Comparison of ENCODE assay signal across 13 cellular contexts in genomic region chr1:54289939-54290233, GRCh38.
DNase-seq lines count a peak whose midpoint lies in the region; ATAC-seq, FAIRE-seq and TF ChIP-seq lines count a peak whose summit lies in the region.
"Had no signal": no experiment of that assay in that cellular context is flagged by ENCODE, and none has a peak within 500 bp of the region (broad histone marks: within the 10 kb centered on the region; RNA-seq: fewer than 3 reads in every experiment).

No MANE protein-coding gene starts in this region.

- no peaks in the 10 kb centered on the region for H3K36me3 Mint-ChIP-seq in brain
- H3K36me3 Mint-ChIP-seq in natural killer cell: no peaks in the 10 kb centered on the region

- FAIRE-seq in pancreas (lab: Jason Lieb, UNC): no peak
- FAIRE-seq in RCC 7860 (lab: Jason Lieb, UNC): no peak
- FAIRE-seq: endometrium had no signal

- peak in 1 of 3 donors; percentile 58 for DNase-seq in right cardiac atrium
- no peak for DNase-seq in Right ventricle myocardium superior
- no peak for DNase-seq in natural killer cell
- DNase-seq in aorta: no peak
- no peak for DNase-seq in pancreas
- no peak for DNase-seq in RCC 7860 (ENCODE audit: low spot score)
- DNase-seq in stimulated activated CD4-positive, alpha-beta T cell treated with anti-CD3 and anti-CD28 coated beads, Interleukin-1b, Interleukin-23, amount 100 ng/mL, for 48 hours: no peak
- DNase-seq: BE2C had no signal

- intact Hi-C loops in right cardiac atrium (cut with DNase I) (no loop called here), Right ventricle myocardium superior (cut with DNase I) (no loop called here), natural killer cell (cut with micrococcal nuclease) (no loop called here), aorta (cut with DNase I) (loop anchor here (2.0 to 5.0 kb wide), 3 partner anchors 15 to 47 kb away; no protein-coding TSS in a partner anchor), pancreas (cut with DNase I) (loop anchor here in 1 of 3 donors (10.0 kb wide), 1 partner anchor 105 kb away; no protein-coding TSS in a partner anchor)

- H3K4me1 Mint-ChIP-seq in brain (peaks cover 95% of the 10 kb centered on the region), natural killer cell (peaks cover 85 to 90% of the 10 kb centered on the region in 2 donors)

- ATAC-seq in right cardiac atrium: peak in 1 of 2 donors; percentile 7
- ATAC-seq in Right ventricle myocardium superior (ENCODE audit: poor library complexity): no peak
- no peak for ATAC-seq in natural killer cell
- ATAC-seq in aorta (ENCODE audit: low FRiP score): no peak
- no peak for ATAC-seq in pancreas
- ATAC-seq: Right ventricle myocardium inferior had no signal

- H3K36me3 ChIP-seq in aorta (ENCODE audit: control insufficient read depth in 1 of 2, insufficient read depth in 2 of 2, low read length in 1 of 2) (no peaks in the 10 kb centered on the region), pancreas (no peaks in the 10 kb centered on the region)
- H3K36me3 ChIP-seq: adrenal gland, BE2C had no signal

- 70% methylated on average over 1 of the region's 1 CpG for WGBS in right cardiac atrium
- WGBS in aorta, 2 donors: 58 to 63% methylated on average over 1 of the region's 1 CpG
- 43 to 63% methylated on average over 1 of the region's 1 CpG for WGBS in pancreas, 2 donors

- H3K4me3 Mint-ChIP-seq in brain: no peak overlapping the region
- H3K4me3 Mint-ChIP-seq in natural killer cell: peak overlapping the region; percentile 76

- no peaks in the 10 kb centered on the region for H3K9me3 Mint-ChIP-seq in brain
- no peaks in the 10 kb centered on the region for H3K9me3 Mint-ChIP-seq in natural killer cell

- no peaks in the 10 kb centered on the region for H3K27me3 ChIP-seq in right cardiac atrium (ENCODE audit: control insufficient read depth, insufficient read depth)
- H3K27me3 ChIP-seq in aorta (ENCODE audit: control insufficient read depth in 1 of 2, insufficient read depth in 2 of 2, low read length in 1 of 2): no peaks in the 10 kb centered on the region
- H3K27me3 ChIP-seq in pancreas: no peaks in the 10 kb centered on the region
- H3K27me3 ChIP-seq: adrenal gland, BE2C had no signal

- H3K27ac ChIP-seq in right cardiac atrium (ENCODE audit: low read length) (peak overlapping the region; percentile 30), aorta (ENCODE audit: low read depth in 1 of 2, low read length in 2 of 2) (peak overlapping the region; percentile 64 to 87), pancreas (peak overlapping the region in 1 of 4 donors; percentile 5)
- H3K27ac ChIP-seq: HL-60 had no signal

- H3K4me1 ChIP-seq in right cardiac atrium (ENCODE audit: control insufficient read depth, insufficient read depth, low read length): peaks cover 47% of the 10 kb centered on the region
- peaks cover 10 to 21% of the 10 kb centered on the region in 2 donors for H3K4me1 ChIP-seq in aorta (ENCODE audit: control insufficient read depth in 1 of 2, insufficient read depth in 2 of 2, low read length in 2 of 2)
- peaks cover 0 to 33% (median 24%) of the 10 kb centered on the region in 3 donors for H3K4me1 ChIP-seq in pancreas

- H3K9me3 ChIP-seq in right cardiac atrium (ENCODE audit: control insufficient read depth, low read length) (no peaks in the 10 kb centered on the region), aorta (ENCODE audit: control insufficient read depth, low read length) (no peaks in the 10 kb centered on the region), pancreas (no peaks in the 10 kb centered on the region)
- H3K9me3 ChIP-seq: adrenal gland, BE2C had no signal

- TF ChIP-seq CTCF in brain (conservative IDR thresholded peaks at IDR 0.05) (no peak), natural killer cell (IDR thresholded peaks at IDR 0.05) (no peak), pancreas (IDR thresholded peaks at IDR 0.05) (no peak)

- H3K27me3 Mint-ChIP-seq in brain (peaks cover 3% of the 10 kb centered on the region), natural killer cell (ENCODE audit: low read depth in 2 of 2) (no peaks in the 10 kb centered on the region)

- H3K4me3 ChIP-seq in right cardiac atrium (ENCODE audit: low read length) (no peak overlapping the region), aorta (ENCODE audit: low read length in 2 of 2) (no peak overlapping the region), pancreas (no peak overlapping the region)
- H3K4me3 ChIP-seq: adrenal gland had no signal

- H3K27ac Mint-ChIP-seq in brain: peak overlapping the region in 3 of 5 experiments; percentile 68 to 93 (median 90)
- peak overlapping the region; percentile 79 to 96 for H3K27ac Mint-ChIP-seq in natural killer cell

Comparison
In these comparisons a context has a peak if more than half of its experiments do, and no peak if none do; other contexts are left out.
1. intact Hi-C loops: an anchor here in aorta (2.0 to 5.0 kb wide); none called in right cardiac atrium, Right ventricle myocardium superior and natural killer cell.